Comparison of ENCODE assay signal across 16 cellular contexts in genomic region chr21:38139380-38140168, GRCh38.
DNase-seq lines count a peak whose midpoint lies in the region; ATAC-seq, FAIRE-seq and TF ChIP-seq lines count a peak whose summit lies in the region.
"Had no signal": no experiment of that assay in that cellular context is flagged by ENCODE, and none has a peak within 500 bp of the region (broad histone marks: within the 10 kb centered on the region; RNA-seq: fewer than 3 reads in every experiment).

No MANE protein-coding gene starts in this region.

- no peaks in the 10 kb centered on the region for H3K79me1 ChIP-seq in mesenchymal stem cell (replicated peaks; ENCODE audit: low read length, poor library complexity, severe bottlenecking)

- no peak overlapping the region for H4K91ac ChIP-seq in mesenchymal stem cell (ENCODE audit: low read length)

- WGBS in mesenchymal stem cell, result 77% methylated on average over 5 of the region's 5 CpGs

- intact Hi-C loops in breast epithelium (cut with DNase I; ENCODE audit: low total_unique reads), result no loop called here

- H3K9me3 Mint-ChIP-seq in progenitor cell of endocrine pancreas (ENCODE audit: low read depth), result peaks cover 2% of the 10 kb centered on the region
- H3K9me3 Mint-ChIP-seq: type B pancreatic cell had no signal

- TF ChIP-seq CTCF in breast epithelium (IDR thresholded peaks at IDR 0.05) (no peak), progenitor cell of endocrine pancreas (IDR thresholded peaks at IDR 0.05; ENCODE audit: unreplicated experiment) (no peak)

- no peak for FAIRE-seq in RCC 7860 (lab: Jason Lieb, UNC)
- FAIRE-seq: H54, K562 had no signal

- H3K9ac ChIP-seq in mesenchymal stem cell (ENCODE audit: low read length), result no peak overlapping the region

- H3K4ac ChIP-seq in mesenchymal stem cell (ENCODE audit: low read depth in 1 of 2, low read length in 2 of 2), result no peak overlapping the region

- peak overlapping the region; percentile 53 to 74 for H3K27ac ChIP-seq in breast epithelium
- peak overlapping the region; percentile 4 for H3K27ac ChIP-seq in mesenchymal stem cell (ENCODE audit: low read length, poor library complexity, severe bottlenecking)
- H3K27ac ChIP-seq: heart left ventricle, sigmoid colon had no signal

- DNase-seq in Daoy (ENCODE audit: low read depth) (peak; percentile 73), NCI-H2196 (lab: John Stamatoyannopoulos, UW; ENCODE audit: unreplicated experiment) (peak; percentile 68), breast epithelium (ENCODE audit: low spot score in 2 of 2) (peak in 1 of 2 donors; percentile 27), mesenchymal stem cell (peak; percentile 89), RCC 7860 (ENCODE audit: low spot score) (no peak), progenitor cell of endocrine pancreas (ENCODE audit: low spot score, unreplicated experiment) (no peak)
- no peak for DNase-seq in central memory CD4-positive, alpha-beta T cell
- DNase-seq: activated CD4-positive, alpha-beta T cell treated with anti-CD3 and anti-CD28 coated beads, Interleukin-2, amount 50 U/mL, for 4 hours; activated naive CD4-positive, alpha-beta T cell treated with Interleukin-2 at 50 U/mL for 16 hours; CD4-positive, alpha-beta T cell; sigmoid colon had no signal

- no peak overlapping the region for H3K4me2 ChIP-seq in mesenchymal stem cell (ENCODE audit: low read length, poor library complexity, severe bottlenecking)

- no peak overlapping the region for H4K8ac ChIP-seq in mesenchymal stem cell (ENCODE audit: low read length)

- H3K4me1 Mint-ChIP-seq in progenitor cell of endocrine pancreas (ENCODE audit: low read depth), result no peaks in the 10 kb centered on the region

- H2BK120ac ChIP-seq in mesenchymal stem cell (ENCODE audit: low read depth, low read length), result no peak overlapping the region

- no peak overlapping the region for H2AFZ ChIP-seq in mesenchymal stem cell (ENCODE audit: low read depth, low read length)

- H3K4me1 ChIP-seq in breast epithelium (no peaks in the 10 kb centered on the region), mesenchymal stem cell (ENCODE audit: control insufficient read depth, insufficient read depth, low read depth, low read length) (peaks cover 3% of the 10 kb centered on the region)
- H3K4me1 ChIP-seq: sigmoid colon had no signal

- H3K4me3 ChIP-seq in breast epithelium (no peak overlapping the region), mesenchymal stem cell (ENCODE audit: insufficient read depth in 1 of 2, low read depth in 1 of 2, low read length in 2 of 2) (no peak overlapping the region)
- H3K4me3 ChIP-seq: heart left ventricle, K562, sigmoid colon had no signal

- H3K27me3 Mint-ChIP-seq in progenitor cell of endocrine pancreas, result no peaks in the 10 kb centered on the region

- H3K4me3 Mint-ChIP-seq in progenitor cell of endocrine pancreas (ENCODE audit: low read depth), result no peak overlapping the region
- H3K4me3 Mint-ChIP-seq: CD4-positive, alpha-beta T cell; type B pancreatic cell had no signal

- H2BK5ac ChIP-seq in mesenchymal stem cell (ENCODE audit: low read depth, low read length, poor library complexity, severe bottlenecking), result no peak overlapping the region

- H2BK15ac ChIP-seq in mesenchymal stem cell (ENCODE audit: low read depth, poor library complexity, severe bottlenecking), result no peak overlapping the region

- H3K27ac Mint-ChIP-seq in progenitor cell of endocrine pancreas, result no peak overlapping the region
- H3K27ac Mint-ChIP-seq: CD4-positive, alpha-beta T cell; type B pancreatic cell had no signal

- no peak overlapping the region for H2BK12ac ChIP-seq in mesenchymal stem cell (ENCODE audit: low read length in 2 of 2)

- H2AK5ac ChIP-seq in mesenchymal stem cell (ENCODE audit: low read length, severe bottlenecking), result no peak overlapping the region

- H3K27me3 ChIP-seq in breast epithelium (no peaks in the 10 kb centered on the region), mesenchymal stem cell (ENCODE audit: control insufficient read depth in 1 of 2, insufficient read depth in 1 of 2, low read length in 2 of 2) (peaks cover 0 to 2% of the 10 kb centered on the region in 2 experiments)
- H3K27me3 ChIP-seq: sigmoid colon had no signal

- no peak for TF ChIP-seq POLR2A in breast epithelium (IDR thresholded peaks at IDR 0.05)

- H3K36me3 Mint-ChIP-seq in progenitor cell of endocrine pancreas (ENCODE audit: insufficient read depth), result no peaks in the 10 kb centered on the region
- H3K36me3 Mint-ChIP-seq: type B pancreatic cell had no signal

- H3K23ac ChIP-seq in mesenchymal stem cell (ENCODE audit: low read length in 2 of 2), result no peak overlapping the region

- H3K14ac ChIP-seq in mesenchymal stem cell (ENCODE audit: low read length in 2 of 2), result no peak overlapping the region

- no peaks in the 10 kb centered on the region for H3K9me3 ChIP-seq in breast epithelium
- peaks cover 7% of the 10 kb centered on the region for H3K9me3 ChIP-seq in mesenchymal stem cell (ENCODE audit: control insufficient read depth, low read length)
- H3K9me3 ChIP-seq: sigmoid colon had no signal

- no peak overlapping the region for H3K18ac ChIP-seq in mesenchymal stem cell (ENCODE audit: low read depth in 1 of 2, low read length in 2 of 2)

- no peak for ATAC-seq in GM18511 (IDR thresholded peaks at IDR 0.05; ENCODE audit: unreplicated experiment)
- ATAC-seq: K562 had no signal

- H3K36me3 ChIP-seq in breast epithelium (no peaks in the 10 kb centered on the region), mesenchymal stem cell (ENCODE audit: control insufficient read depth in 1 of 2, insufficient read depth in 2 of 2, low read depth in 1 of 2, low read length in 2 of 2) (no peaks in the 10 kb centered on the region)
- H3K36me3 ChIP-seq: heart left ventricle, sigmoid colon had no signal

Comparison
In these comparisons a context has a peak if more than half of its experiments do, and no peak if none do; other contexts are left out.
1. DNase-seq: peak in Daoy (single experiment), NCI-H2196 (single experiment) and mesenchymal stem cell (single experiment); none in RCC 7860 (single experiment), progenitor cell of endocrine pancreas (single experiment) and central memory CD4-positive, alpha-beta T cell (single experiment).